Comparison of ENCODE assay signal across 9 cellular contexts in the genomic region with DNA sequence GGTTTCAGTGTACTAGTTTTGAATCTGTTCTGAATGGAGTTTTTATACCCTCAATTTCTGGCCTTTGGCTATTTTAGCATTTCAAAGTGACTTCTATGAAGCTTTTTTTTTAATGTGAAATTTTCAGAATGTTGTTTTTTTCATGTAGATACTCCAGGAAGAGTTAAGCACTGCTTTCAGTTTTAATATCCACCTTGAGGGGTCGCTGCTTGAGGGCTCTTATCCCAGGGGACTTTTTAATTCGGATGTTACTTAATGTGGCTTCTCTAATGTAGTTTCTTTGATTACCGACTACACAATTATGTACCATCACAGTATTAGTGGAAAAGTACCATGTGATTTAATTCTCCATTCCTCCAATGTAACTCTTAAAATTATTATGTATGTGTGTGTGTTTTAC. TPM values are rescaled to one million over a fixed set of nuclear protein-coding genes. Genes with fewer than 3 reads are reported as not detected.
DNase-seq lines count a peak whose midpoint lies in the region; ATAC-seq and TF ChIP-seq lines count a peak whose summit lies in the region.
"Had no signal": no experiment of that assay in that cellular context is flagged by ENCODE, and none has a peak within 500 bp of the region (broad histone marks: within the 10 kb centered on the region; RNA-seq: fewer than 3 reads in every experiment).

No MANE protein-coding gene starts in this region.

- H3K36me3 ChIP-seq in cardiac muscle cell (no peaks in the 10 kb centered on the region), SK-N-MC (ENCODE audit: insufficient read depth, low read length) (no peaks in the 10 kb centered on the region), stomach (peaks cover 0 to 29% (median 27%) of the 10 kb centered on the region in 4 donors)

- no peak for TF ChIP-seq POLR2A in stomach (IDR thresholded peaks at IDR 0.05)

- no peaks in the 10 kb centered on the region for H3K4me1 ChIP-seq in cardiac muscle cell (ENCODE audit: low read depth)
- peaks cover 2% of the 10 kb centered on the region for H3K4me1 ChIP-seq in right cardiac atrium (ENCODE audit: control insufficient read depth, insufficient read depth, low read length)
- peaks cover 6 to 53% (median 28%) of the 10 kb centered on the region in 4 donors for H3K4me1 ChIP-seq in stomach

- no peak for ATAC-seq in right cardiac atrium

- intact Hi-C loops in right cardiac atrium (cut with DNase I): no loop called here
- intact Hi-C loops in stomach (cut with DNase I; ENCODE audit: low total_unique reads): no loop called here

- TF ChIP-seq EP300 in stomach (IDR thresholded peaks at IDR 0.05): no peak

- H3K27ac ChIP-seq in cardiac muscle cell (no peak overlapping the region), right cardiac atrium (ENCODE audit: low read length) (no peak overlapping the region), SK-N-MC (no peak overlapping the region), stomach (peak overlapping the region in 1 of 5 donors; percentile 43)

- DNase-seq in cardiac muscle cell (ENCODE audit: low read depth in 1 of 2, low spot score in 1 of 2) (peak in 1 of 2 donors; percentile 52), right cardiac atrium (no peak), SK-N-MC (ENCODE audit: low read depth, low spot score) (peak; percentile 10), fibroblast of gingiva (ENCODE audit: low read depth) (peak; percentile 26), stromal cell of bone marrow (ENCODE audit: low read depth) (peak; percentile 15), mucosa of gallbladder (ENCODE audit: low spot score) (no peak), stomach (no peak), NCI-H1417 treated with DMSO at 0.1 percent for 48 hours (lab: John Stamatoyannopoulos, UW) (no peak)
- DNase-seq: NCI-H774 had no signal

- H3K9ac ChIP-seq in SK-N-MC (ENCODE audit: insufficient read length): no peak overlapping the region

- 28% methylated on average over 3 of the region's 3 CpGs for WGBS in right cardiac atrium
- WGBS in stomach, 5 donors: 49 to 59% (median 56%) methylated on average over 3 of the region's 3 CpGs

- no peaks in the 10 kb centered on the region for H3K27me3 ChIP-seq in cardiac muscle cell
- H3K27me3 ChIP-seq in right cardiac atrium (ENCODE audit: control insufficient read depth, insufficient read depth): no peaks in the 10 kb centered on the region
- no peaks in the 10 kb centered on the region for H3K27me3 ChIP-seq in stomach

- TF ChIP-seq CTCF in cardiac muscle cell (IDR thresholded peaks at IDR 0.05; ENCODE audit: low read depth, low read length): peak; percentile 51
- peak in 1 of 7 experiments; percentile 32 for TF ChIP-seq CTCF in stomach (IDR thresholded peaks at IDR 0.05)

- H3K9me3 ChIP-seq in cardiac muscle cell (ENCODE audit: low read depth) (no peaks in the 10 kb centered on the region), right cardiac atrium (ENCODE audit: control insufficient read depth, low read length) (no peaks in the 10 kb centered on the region), SK-N-MC (ENCODE audit: low read depth, low read length) (no peaks in the 10 kb centered on the region), stomach (no peaks in the 10 kb centered on the region)

- H3K4me3 ChIP-seq in cardiac muscle cell: no peak overlapping the region
- H3K4me3 ChIP-seq in right cardiac atrium (ENCODE audit: low read length): no peak overlapping the region
- no peak overlapping the region for H3K4me3 ChIP-seq in SK-N-MC
- H3K4me3 ChIP-seq in stomach: no peak overlapping the region

RNA-seq across cellular contexts. Expression of a gene that starts 5.2 kb away (rescaled TPM):
- total RNA-seq in cardiac muscle cell: 4.4 and 4.8 TPM in 2 replicates
- polyA plus RNA-seq in cardiac muscle cell: 6.6 and 6.9 TPM in 2 replicates
- 10 to 100 TPM; 12.2 to 16.7 (median 16.3) TPM for total RNA-seq in right cardiac atrium
- 9.2 TPM for polyA plus RNA-seq in right cardiac atrium
- total RNA-seq in mucosa of gallbladder: 14.7 TPM
- total RNA-seq in stomach: 10 to 100 TPM in 3 of 5 donors, 1 to 10 TPM in 1, under 1 TPM in 1; 0.58 to 22.6 (median 11.7) TPM
- 1 to 10 TPM; 5.1 to 8.9 (median 7.0) TPM for polyA plus RNA-seq in stomach

RNA-seq across cellular contexts. Expression of a gene that starts 27.1 kb away (rescaled TPM):
- total RNA-seq in cardiac muscle cell: 22.7 and 23.9 TPM in 2 replicates
- 24.4 and 32.8 TPM in 2 replicates for polyA plus RNA-seq in cardiac muscle cell
- total RNA-seq in right cardiac atrium: 10 to 100 TPM; 12.6 to 41.2 (median 29.0) TPM
- 35.9 TPM for polyA plus RNA-seq in right cardiac atrium
- total RNA-seq in mucosa of gallbladder: 14.4 TPM
- 10 to 100 TPM in 1 of 5 donors, 1 to 10 TPM in 3, under 1 TPM in 1; 0.29 to 12.1 (median 2.3) TPM for total RNA-seq in stomach
- polyA plus RNA-seq in stomach: 1 to 10 TPM; 3.5 to 6.4 (median 5.0) TPM

RNA-seq across cellular contexts. Expression of a gene that starts 41.7 kb away (rescaled TPM):
- total RNA-seq in cardiac muscle cell (not detected in 2 replicates), right cardiac atrium (not detected), mucosa of gallbladder (not detected), stomach (under 1 TPM in 1 of 5 donors, not detected in 4; 0.92 TPM)
- polyA plus RNA-seq in cardiac muscle cell (0.31 and 0.99 TPM in 2 replicates), right cardiac atrium (not detected), stomach (not detected)

Comparison
In these comparisons a context has a peak if more than half of its experiments do, and no peak if none do; other contexts are left out.
1. DNase-seq: peak in SK-N-MC (single experiment), fibroblast of gingiva (single experiment) and stromal cell of bone marrow (single experiment); none in right cardiac atrium (0 of 3), mucosa of gallbladder (single experiment), stomach (single experiment) and NCI-H1417 treated with DMSO at 0.1 percent for 48 hours (single experiment).